27 cellular contexts compared by ENCODE assay signal in genomic region chr18:61326407-61326806, GRCh38. TPM values are rescaled to one million over a fixed set of nuclear protein-coding genes. Genes with fewer than 3 reads are reported as not detected.
DNase-seq lines count a peak whose midpoint lies in the region; ATAC-seq, FAIRE-seq and TF ChIP-seq lines count a peak whose summit lies in the region.
"Had no signal": no experiment of that assay in that cellular context is flagged by ENCODE, and none has a peak within 500 bp of the region (broad histone marks: within the 10 kb centered on the region; RNA-seq: fewer than 3 reads in every experiment).

No MANE protein-coding gene starts in this region.

- FAIRE-seq in A549 (lab: Jason Lieb, UNC) (no peak), H1 (lab: Jason Lieb, UNC) (no peak)
- FAIRE-seq: A204.1, GM12878, GM12892, GM18507 had no signal

- H3K27me3 Mint-ChIP-seq in activated naive CD8-positive, alpha-beta T cell treated with anti-CD3 and anti-CD28 coated beads for 36 hours: peaks cover 8% of the 10 kb centered on the region
- H3K27me3 Mint-ChIP-seq: CD4-positive, alpha-beta memory T cell; CD4-positive, CD25-positive, alpha-beta regulatory T cell; CD8-positive, alpha-beta memory T cell had no signal

- H3K18ac ChIP-seq in IMR-90 (ENCODE audit: low read depth, low read length): no peak overlapping the region
- H3K18ac ChIP-seq in H1 (ENCODE audit: extremely low read depth, low read length): no peak overlapping the region

- H3K27me3 ChIP-seq in IMR-90 (ENCODE audit: control insufficient read depth, insufficient read depth, low read length) (no peaks in the 10 kb centered on the region; the same call in 1 of the 2 replicates), H1 (replicated peaks in 1 of 4; ENCODE audit: control insufficient read depth in 3 of 4, extremely low read depth in 1 of 4, insufficient read depth in 3 of 4, low read length in 3 of 4) (no peaks in the 10 kb centered on the region)
- H3K27me3 ChIP-seq: BLaER1 treated with 17β-estradiol and CSF1 and Interleukin-3, amounts not matched to agents 10 nM and 100 nM had no signal

- POLR2A ChIA-PET in A549 (lab: Yijun Ruan, JAX) (no interaction called here), IMR-90 (lab: Charles Lee; ENCODE audit: unreplicated experiment) (no interaction called here), H1 (lab: Charles Lee; ENCODE audit: partially characterized antibody) (no interaction called here)

- DNase-seq in A549 (ENCODE audit: low read depth in 1 of 2, low spot score in 1 of 2): no peak
- no peak for DNase-seq in IMR-90
- DNase-seq in H1 (ENCODE audit: low read depth in 1 of 2, low spot score in 2 of 2): no peak
- DNase-seq in CD1c-positive myeloid dendritic cell (ENCODE audit: extremely low spot score): no peak
- DNase-seq in activated naive CD8-positive, alpha-beta T cell treated with anti-CD3 and anti-CD28 coated beads for 36 hours: no peak
- DNase-seq: 8988T; AML-193; CD4-positive, alpha-beta memory T cell; CD4-positive, CD25-positive, alpha-beta regulatory T cell; CD8-positive, alpha-beta memory T cell; COR-L47; DMS 273 treated with DMSO at 0.1 percent for 48 hours; DMS153; DMS53; DMS79; DND-41; EL; GDM1 had no signal

- H3K9me3 ChIP-seq in A549 (no peaks in the 10 kb centered on the region), IMR-90 (ENCODE audit: control insufficient read depth, insufficient read depth, low read length) (no peaks in the 10 kb centered on the region), H1 (ENCODE audit: insufficient read depth in 2 of 2, low read depth in 1 of 2, low read length in 1 of 2) (no peaks in the 10 kb centered on the region)
- H3K9me3 ChIP-seq: BLaER1 treated with 17β-estradiol and CSF1 and Interleukin-3, amounts not matched to agents 10 nM and 100 nM had no signal

- H2BK120ac ChIP-seq in IMR-90 (ENCODE audit: low read depth, low read length) (no peak overlapping the region), H1 (replicated peaks; ENCODE audit: low read depth, low read length) (no peak overlapping the region)

- H2BK15ac ChIP-seq in IMR-90 (ENCODE audit: low read depth, low read length) (no peak overlapping the region), H1 (ENCODE audit: low read length) (no peak overlapping the region)

- ATAC-seq in A549 (no peak), IMR-90 (ENCODE audit: low read depth) (no peak)
- ATAC-seq: GM12878 had no signal

- H3K9me1 ChIP-seq in IMR-90 (ENCODE audit: insufficient read depth, low read length): no peaks in the 10 kb centered on the region

- no peak overlapping the region for H3K27ac Mint-ChIP-seq in activated naive CD8-positive, alpha-beta T cell treated with anti-CD3 and anti-CD28 coated beads for 36 hours
- H3K27ac Mint-ChIP-seq: B cell; CD4-positive, alpha-beta memory T cell; CD4-positive, CD25-positive, alpha-beta regulatory T cell; CD8-positive, alpha-beta memory T cell had no signal

- no peak overlapping the region for H4K8ac ChIP-seq in IMR-90 (ENCODE audit: low read depth in 2 of 2, low read length in 2 of 2)
- H4K8ac ChIP-seq in H1 (ENCODE audit: extremely low read depth, insufficient read depth, low read length): no peak overlapping the region

- H4K5ac ChIP-seq in IMR-90 (ENCODE audit: low read depth, low read length) (no peak overlapping the region), H1 (ENCODE audit: insufficient read length, low read depth, low read length) (no peak overlapping the region)

- H3K23me2 ChIP-seq in H1 (ENCODE audit: low read depth, low read length): no peaks in the 10 kb centered on the region; the same call in 1 of the 2 replicates

- no peak overlapping the region for H2BK12ac ChIP-seq in H1 (ENCODE audit: low read depth, low read length)

- no peak overlapping the region for H3K4me3 ChIP-seq in A549
- no peak overlapping the region for H3K4me3 ChIP-seq in IMR-90 (ENCODE audit: insufficient read depth, low read depth, low read length)
- H3K4me3 ChIP-seq in H1 (ENCODE audit: extremely low read depth in 1 of 4, insufficient read depth in 2 of 4, low read depth in 3 of 4, low read length in 4 of 4): no peak overlapping the region
- H3K4me3 ChIP-seq: BLaER1 treated with 17β-estradiol and CSF1 and Interleukin-3, amounts not matched to agents 10 nM and 100 nM; GM12878 had no signal

- H4K91ac ChIP-seq in IMR-90 (ENCODE audit: insufficient read depth, low read depth, low read length): no peak overlapping the region
- no peak overlapping the region for H4K91ac ChIP-seq in H1 (replicated peaks; ENCODE audit: insufficient read length, low read length)

- no peak overlapping the region for H3K27ac ChIP-seq in A549
- H3K27ac ChIP-seq in IMR-90 (ENCODE audit: insufficient read depth, low read length): no peak overlapping the region
- H3K27ac ChIP-seq in H1 (ENCODE audit: low read depth, low read length): no peak overlapping the region
- H3K27ac ChIP-seq: BLaER1 treated with 17β-estradiol and CSF1 and Interleukin-3, amounts not matched to agents 10 nM and 100 nM; C4-2B had no signal

- H3K79me2 ChIP-seq in H1 (ENCODE audit: control insufficient read depth in 1 of 2, insufficient read depth in 2 of 2, low read length in 2 of 2): no peaks in the 10 kb centered on the region

- no TSS peak for BruUV-seq in IMR-90 (replicated peaks; lab: Mats Ljungman, UMichigan)

- H4K20me1 ChIP-seq in IMR-90 (ENCODE audit: insufficient read depth, low read length) (no peaks in the 10 kb centered on the region), H1 (replicated peaks in 1 of 2; ENCODE audit: control insufficient read depth in 1 of 2, insufficient read depth in 2 of 2, low read length in 2 of 2) (no peaks in the 10 kb centered on the region)
- H4K20me1 ChIP-seq: BLaER1 treated with 17β-estradiol and CSF1 and Interleukin-3, amounts not matched to agents 10 nM and 100 nM had no signal

- H3K36me3 ChIP-seq in IMR-90 (ENCODE audit: control insufficient read depth, insufficient read depth, low read length): no peaks in the 10 kb centered on the region
- H3K36me3 ChIP-seq in H1 (ENCODE audit: control insufficient read depth in 2 of 4, insufficient read depth in 4 of 4, low read length in 3 of 4): no peaks in the 10 kb centered on the region
- H3K36me3 ChIP-seq: BLaER1 treated with 17β-estradiol and CSF1 and Interleukin-3, amounts not matched to agents 10 nM and 100 nM had no signal

- H3K4me1 ChIP-seq in A549 (no peaks in the 10 kb centered on the region), IMR-90 (ENCODE audit: control insufficient read depth, insufficient read depth, low read length) (no peaks in the 10 kb centered on the region), H1 (replicated peaks in 1 of 4; ENCODE audit: control insufficient read depth in 3 of 4, insufficient read depth in 4 of 4, low read length in 3 of 4) (no peaks in the 10 kb centered on the region)
- H3K4me1 ChIP-seq: BLaER1 treated with 17β-estradiol and CSF1 and Interleukin-3, amounts not matched to agents 10 nM and 100 nM had no signal

- H2AFZ ChIP-seq in IMR-90 (replicated peaks; ENCODE audit: low read length, poor library complexity): no peak overlapping the region
- no peak overlapping the region for H2AFZ ChIP-seq in H1 (ENCODE audit: low read length)

- CTCF ChIA-PET in A549 (lab: Yijun Ruan, JAX) (no interaction called here), IMR-90 (lab: Yijun Ruan, JAX) (no interaction called here), H1 (lab: Charles Lee; ENCODE audit: partially characterized antibody) (interaction anchor here (13.1 kb wide), 1 partner anchor 174 kb away, joined by 266 read pairs; no protein-coding TSS in a partner anchor)

- H2BK5ac ChIP-seq in IMR-90 (ENCODE audit: low read depth, low read length, poor library complexity, severe bottlenecking) (no peak overlapping the region), H1 (ENCODE audit: low read depth, low read length) (no peak overlapping the region)

- intact Hi-C loops in IMR-90 (cut with micrococcal nuclease): no loop called here

- in situ Hi-C loops in IMR-90 (cut with MboI; ENCODE audit: low sequenced_read_pairs): loop anchor here (10.0 kb wide), 1 partner anchor 808 kb away; no protein-coding TSS in a partner anchor

- H3K79me1 ChIP-seq in IMR-90 (ENCODE audit: low read depth in 1 of 2, low read length in 2 of 2) (no peaks in the 10 kb centered on the region), H1 (ENCODE audit: low read depth, low read length) (no peaks in the 10 kb centered on the region)

- H2AK9ac ChIP-seq in IMR-90 (replicated peaks; ENCODE audit: low read depth, low read length, poor library complexity): no peak overlapping the region

- TF ChIP-seq CTCF in A549 (IDR thresholded peaks at IDR 0.05) (no peak), IMR-90 (conservative IDR thresholded peaks at IDR 0.05; ENCODE audit: low read depth, low read length) (no peak), H1 (IDR thresholded peaks at IDR 0.05; ENCODE audit: control extremely low read depth in 1 of 3, insufficient read depth in 1 of 3, low read depth in 1 of 3, low read length in 3 of 3) (no peak)

- H3K9me3 Mint-ChIP-seq in activated naive CD8-positive, alpha-beta T cell treated with anti-CD3 and anti-CD28 coated beads for 36 hours: no peaks in the 10 kb centered on the region

- TF ChIP-seq EP300 in A549 (IDR thresholded peaks at IDR 0.05) (no peak), H1 (IDR thresholded peaks at IDR 0.05; ENCODE audit: borderline replicate concordance in 1 of 2, low read depth in 2 of 2, low read length in 2 of 2) (no peak)

- H2BK20ac ChIP-seq in IMR-90 (ENCODE audit: low read depth, low read length) (no peak overlapping the region), H1 (ENCODE audit: low read length) (no peak overlapping the region)

- H2AK5ac ChIP-seq in IMR-90 (ENCODE audit: low read depth, low read length): no peak overlapping the region
- H2AK5ac ChIP-seq in H1 (ENCODE audit: low read depth, low read length): no peak overlapping the region

- no peak overlapping the region for H3K9ac ChIP-seq in IMR-90 (ENCODE audit: low read depth, low read length)
- no peak overlapping the region for H3K9ac ChIP-seq in H1 (replicated peaks in 1 of 4; ENCODE audit: extremely low read depth in 1 of 4, low read depth in 3 of 4, low read length in 3 of 4)
- H3K9ac ChIP-seq: BLaER1 treated with 17β-estradiol and CSF1 and Interleukin-3, amounts not matched to agents 10 nM and 100 nM had no signal

- H3K14ac ChIP-seq in IMR-90 (replicated peaks; ENCODE audit: low read depth, low read length) (no peak overlapping the region), H1 (ENCODE audit: insufficient read length) (no peak overlapping the region)

- TF ChIP-seq POLR2A in A549 (IDR thresholded peaks at IDR 0.05; ENCODE audit: low read length) (no peak), IMR-90 (IDR thresholded peaks at IDR 0.05; ENCODE audit: low read depth, low read length) (no peak), H1 (IDR thresholded peaks at IDR 0.05; ENCODE audit: control extremely low read depth in 1 of 2, low read depth in 2 of 2, low read length in 2 of 2) (no peak)

- H3K23ac ChIP-seq in IMR-90 (ENCODE audit: low read depth, low read length) (no peak overlapping the region), H1 (ENCODE audit: insufficient read length) (no peak overlapping the region)

- no peak for TF ChIP-seq RAD21 in A549 (conservative IDR thresholded peaks at IDR 0.05 in 1 of 2, IDR thresholded peaks at IDR 0.05 in 1 of 2)
- TF ChIP-seq RAD21 in IMR-90 (IDR thresholded peaks at IDR 0.05; ENCODE audit: low read length): no peak
- no peak for TF ChIP-seq RAD21 in H1 (IDR thresholded peaks at IDR 0.05 in 1 of 2, conservative IDR thresholded peaks at IDR 0.05 in 1 of 2; ENCODE audit: low read depth in 2 of 2, low read length in 2 of 2)

- no peaks in the 10 kb centered on the region for H3K36me3 Mint-ChIP-seq in activated naive CD8-positive, alpha-beta T cell treated with anti-CD3 and anti-CD28 coated beads for 36 hours
- H3K36me3 Mint-ChIP-seq: CD4-positive, alpha-beta memory T cell; CD4-positive, CD25-positive, alpha-beta regulatory T cell; CD8-positive, alpha-beta memory T cell had no signal

- H3K4me2 ChIP-seq in A549 (no peak overlapping the region), IMR-90 (ENCODE audit: low read depth, low read length) (no peak overlapping the region), H1 (ENCODE audit: insufficient read depth in 1 of 2, low read depth in 2 of 2, low read length in 2 of 2) (no peak overlapping the region)
- H3K4me2 ChIP-seq: BLaER1 treated with 17β-estradiol and CSF1 and Interleukin-3, amounts not matched to agents 10 nM and 100 nM had no signal

- H3K4me3 Mint-ChIP-seq in activated naive CD8-positive, alpha-beta T cell treated with anti-CD3 and anti-CD28 coated beads for 36 hours: no peak overlapping the region
- H3K4me3 Mint-ChIP-seq: B cell; CD4-positive, alpha-beta memory T cell; CD4-positive, CD25-positive, alpha-beta regulatory T cell; CD8-positive, alpha-beta memory T cell had no signal

- H3K4me1 Mint-ChIP-seq in activated naive CD8-positive, alpha-beta T cell treated with anti-CD3 and anti-CD28 coated beads for 36 hours: no peaks in the 10 kb centered on the region
- H3K4me1 Mint-ChIP-seq: B cell; CD4-positive, alpha-beta memory T cell; CD4-positive, CD25-positive, alpha-beta regulatory T cell; CD8-positive, alpha-beta memory T cell had no signal

- H3K4ac ChIP-seq in IMR-90 (ENCODE audit: low read depth, low read length) (no peak overlapping the region), H1 (replicated peaks; ENCODE audit: insufficient read length, low read depth, low read length) (no peak overlapping the region)

- dilution Hi-C loops in IMR-90 (cut with HindIII; ENCODE audit: low sequenced_read_pairs, unreplicated experiment): no loop called here

- H3K56ac ChIP-seq in IMR-90 (ENCODE audit: extremely low read depth, insufficient read depth, low read length) (no peak overlapping the region), H1 (replicated peaks; ENCODE audit: insufficient read length, low read depth, low read length) (no peak overlapping the region)

RNA-seq across cellular contexts. Expression of gene CDH20, which starts 6.8 kb away (rescaled TPM):
- not detected in 2 replicates for polyA plus RNA-seq in A549 (2011; rRNA removed)
- polyA plus RNA-seq in A549 (2012; cell fraction: cytosol; rRNA removed): not detected in 2 replicates
- not detected in 2 replicates for polyA plus RNA-seq in A549 (2012; cell fraction: nucleus; rRNA removed)
- not detected in 3 replicates for polyA plus RNA-seq in A549 (2017; fragmentation: RNase III; extraction: RNeasy Plus Mini Kit Qiagen cat#74134 plus additional on column Dnase treatment)
- not detected in 2 replicates for polyA minus RNA-seq in A549 (2011; rRNA and poly(A)+ RNA removed)
- total RNA-seq in IMR-90 (2012; rRNA removed): not detected in 2 replicates
- polyA plus RNA-seq in IMR-90 (2012; rRNA removed): not detected in 2 replicates
- polyA plus RNA-seq in IMR-90 (2012; cell fraction: cytosol; rRNA removed): not detected in 2 replicates
- not detected in 2 replicates for polyA plus RNA-seq in IMR-90 (2012; cell fraction: nucleus; rRNA removed; ENCODE audit: low replicate concordance)
- total RNA-seq in H1 (2021; fragmentation: NEBNext Ultra II Directional; extraction: Animal tissue kit (Norgen Biotek cat#: 25700)): 0.07 and 0.13 TPM in 2 replicates
- polyA plus RNA-seq in H1 (2011; rRNA removed): 0.05 and 0.12 TPM in 2 replicates
- 0.14 TPM for polyA plus RNA-seq in H1 (2011; cell fraction: cytosol; rRNA removed)
- 0.26 TPM for polyA plus RNA-seq in H1 (2011; cell fraction: nucleus; rRNA removed)
- polyA plus RNA-seq in H1 (2012, experiment 1 of 2): 0.09 to 0.27 TPM (median 0.12 TPM) in 4 replicates
- polyA plus RNA-seq in H1 (2012, experiment 2 of 2): not detected
- 0.08 TPM for polyA plus RNA-seq in H1 (2013, experiment 1 of 2)
- 0.09 TPM for polyA plus RNA-seq in H1 (2013, experiment 2 of 2)
- 0.25 and 0.32 TPM in 2 replicates for polyA minus RNA-seq in H1 (2011; rRNA and poly(A)+ RNA removed)
- not detected for polyA minus RNA-seq in H1 (2011; cell fraction: cytosol; rRNA and poly(A)+ RNA removed)
- 0.30 TPM for polyA minus RNA-seq in H1 (2011; cell fraction: nucleus; rRNA and poly(A)+ RNA removed)
- total RNA-seq in activated naive CD8-positive, alpha-beta T cell treated with anti-CD3 and anti-CD28 coated beads for 36 hours: under 1 TPM; 0.20 to 0.25 TPM
- total RNA-seq: B cell; CD4-positive, alpha-beta memory T cell; Daoy; G401; GM12878 had no signal
- polyA plus RNA-seq: CD4-positive, alpha-beta memory T cell; CD8-positive, alpha-beta memory T cell; GM12878 had no signal

Comparison
In these comparisons a context has a peak if more than half of its experiments do, and no peak if none do; other contexts are left out.
1. Of the 18 proteins assayed by ChIP-seq in both H1 and A549: peak only in H1: none; only in A549: none; in both: MAFK; in neither: 17.